ENCODE assay signal across 8 cellular contexts in the genomic region with DNA sequence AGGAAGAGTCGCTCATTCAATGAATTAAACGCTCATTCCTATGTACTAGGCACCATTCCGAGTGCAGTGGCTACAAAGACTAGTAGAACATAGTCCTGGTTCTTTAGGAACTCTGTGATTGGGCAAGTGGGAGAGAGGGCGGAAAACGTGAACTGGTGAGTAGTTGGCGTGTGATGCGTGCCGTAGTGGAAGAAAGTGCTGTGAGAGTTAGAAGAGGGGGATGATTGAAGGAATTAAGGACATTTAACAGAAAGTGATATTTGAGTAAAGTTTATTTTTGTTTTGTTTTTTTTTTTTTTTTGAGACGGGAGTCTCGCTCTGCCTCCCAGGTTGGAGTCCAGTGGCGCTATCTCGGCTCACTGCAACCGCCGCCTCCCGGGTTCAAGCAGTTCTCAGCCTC. TPM values are rescaled to one million over a fixed set of nuclear protein-coding genes. Genes with fewer than 3 reads are reported as not detected.
A peak's percentile ranks its signal among the peaks of the same experiment; 100 is the strongest.
DNase-seq lines count a peak whose midpoint lies in the region; ATAC-seq and TF ChIP-seq lines count a peak whose summit lies in the region.

No MANE protein-coding gene starts in this region.

- intact Hi-C loops in right lobe of liver (cut with DNase I): no loop called here

- H3K36me3 ChIP-seq in brain microvascular endothelial cell (replicated peaks): no peaks in the 10 kb centered on the region
- H3K36me3 ChIP-seq in right lobe of liver: no peaks in the 10 kb centered on the region

- 19% methylated on average over 12 of the region's 15 CpGs for WGBS in right lobe of liver (ENCODE audit: insufficient coverage, low coverage, low lambda C conversion rate, missing lambda C conversion rate)

- peak overlapping the region; percentile 95 for H3K4me3 ChIP-seq in brain microvascular endothelial cell (ENCODE audit: low read depth, low read length)
- peak overlapping the region; percentile 48 to 84 (median 69) for H3K4me3 ChIP-seq in right lobe of liver

- TF ChIP-seq CTCF in brain microvascular endothelial cell (IDR thresholded peaks at IDR 0.05; ENCODE audit: low read depth, low read length, missing control alignments) (no peak), right lobe of liver (IDR thresholded peaks at IDR 0.05) (no peak)

- no peaks in the 10 kb centered on the region for H3K9me3 ChIP-seq in right lobe of liver

- peak; percentile 68 for DNase-seq in NCI-H82 (lab: John Stamatoyannopoulos, UW)
- no peak for DNase-seq in NCI-H82 treated with DMSO at 0.1 percent for 48 hours (lab: John Stamatoyannopoulos, UW; ENCODE audit: unreplicated experiment)
- DNase-seq in RPMI8226: peak; percentile 14
- peak; percentile 44 for DNase-seq in brain microvascular endothelial cell
- DNase-seq in right lobe of liver: no peak
- peak; percentile 36 for DNase-seq in stimulated activated naive CD4-positive, alpha-beta T cell treated with Interleukin-2 at 50 U/mL for 16 hours (lab: John Stamatoyannopoulos, UW)
- DNase-seq in NAMALWA (ENCODE audit: low spot score): no peak

- peak overlapping the region; percentile 73 for H3K27ac ChIP-seq in brain microvascular endothelial cell
- H3K27ac ChIP-seq in right lobe of liver: peak overlapping the region in 1 of 3 donors; percentile 46

- ATAC-seq in right lobe of liver (peak in 3 of 4 donors; percentile 8 to 30 (median 18)), HG03280 (IDR thresholded peaks at IDR 0.05; ENCODE audit: unreplicated experiment) (no peak)

- H3K27me3 ChIP-seq in brain microvascular endothelial cell (replicated peaks): no peaks in the 10 kb centered on the region
- H3K27me3 ChIP-seq in right lobe of liver: no peaks in the 10 kb centered on the region

- TF ChIP-seq POLR2A in right lobe of liver (IDR thresholded peaks at IDR 0.05): no peak

- H3K4me1 ChIP-seq in right lobe of liver: peaks cover 0 to 16% (median 6%) of the 10 kb centered on the region in 4 donors

- in situ Hi-C loops in brain microvascular endothelial cell (cut with HindIII; ENCODE audit: low pct_ligation_motif_present, low sequenced_read_pairs): no loop called here

RNA-seq across cellular contexts. Expression of a gene that starts 7.9 kb away (rescaled TPM):
- total RNA-seq in right lobe of liver: under 1 TPM in 2 of 6 experiments, not detected in 4; 0.12 to 0.42 TPM

RNA-seq across cellular contexts. Expression of a gene that starts 9.8 kb away (rescaled TPM):
- total RNA-seq in right lobe of liver: 1 to 10 TPM; 2.9 to 6.4 (median 4.3) TPM

RNA-seq across cellular contexts. Expression of a gene that starts 18.6 kb away (rescaled TPM):
- 10 to 100 TPM; 33.8 to 62.7 (median 40.8) TPM for total RNA-seq in right lobe of liver

RNA-seq across cellular contexts. Expression of a gene that starts 31.1 kb away (rescaled TPM):
- total RNA-seq in right lobe of liver: 1 to 10 TPM in 1 of 6 experiments, under 1 TPM in 4, not detected in 1; 0.32 to 2.6 (median 0.69) TPM

Comparison
In these comparisons a context has a peak if more than half of its experiments do, and no peak if none do; other contexts are left out.
1. DNase-seq: peak in NCI-H82 (single experiment), RPMI8226 (single experiment), brain microvascular endothelial cell (single experiment) and stimulated activated naive CD4-positive, alpha-beta T cell treated with Interleukin-2 at 50 U/mL for 16 hours (single experiment); none in NCI-H82 treated with DMSO at 0.1 percent for 48 hours (single experiment), right lobe of liver (0 of 3) and NAMALWA (single experiment).